ENCODE assay signal across 1 cellular context in genomic region chr7:5519515-5519928, GRCh38.
TF ChIP-seq lines count a peak whose summit lies in the region.

No MANE protein-coding gene starts in this region.

TF ChIP-seq in WTC11, 78 proteins besides CTCF, POLR2A, EP300 and RAD21:
- TF ChIP-seq ZNF425 (CRISPR knock-in tag; conservative IDR thresholded peaks at IDR 0.05) (no peak), ERG (CRISPR knock-in tag; IDR thresholded peaks at IDR 0.05) (peak; percentile 71; the same call in 1 of the 2 replicates), ESRRA (CRISPR knock-in tag; IDR thresholded peaks at IDR 0.05; ENCODE audit: borderline replicate concordance) (no peak), ZNF281 (CRISPR knock-in tag; IDR thresholded peaks at IDR 0.05) (no peak), NR1H2 (CRISPR knock-in tag; IDR thresholded peaks at IDR 0.05) (no peak), AR (CRISPR knock-in tag; IDR thresholded peaks at IDR 0.05) (peak; percentile 91; the same call in 1 of the 2 replicates), USF2 (CRISPR knock-in tag; IDR thresholded peaks at IDR 0.05) (no peak), ZMAT4 (CRISPR knock-in tag; IDR thresholded peaks at IDR 0.05) (no peak), MXD4 (CRISPR knock-in tag; IDR thresholded peaks at IDR 0.05; ENCODE audit: borderline replicate concordance) (no peak), ZBTB43 (CRISPR knock-in tag; IDR thresholded peaks at IDR 0.05) (no peak), FOXK1 (CRISPR knock-in tag; IDR thresholded peaks at IDR 0.05) (no peak), ZNF232 (CRISPR knock-in tag; IDR thresholded peaks at IDR 0.05) (no peak), ZNF671 (CRISPR knock-in tag; IDR thresholded peaks at IDR 0.05) (peak; percentile 80; the same call in 1 of the 2 replicates), NFATC4 (CRISPR knock-in tag; IDR thresholded peaks at IDR 0.05) (peak; percentile 66), ZNF423 (CRISPR knock-in tag; IDR thresholded peaks at IDR 0.05) (no peak), ZNF416 (CRISPR knock-in tag; IDR thresholded peaks at IDR 0.05) (peak; percentile 19; the same call in 1 of the 2 replicates), CBFB (CRISPR knock-in tag; IDR thresholded peaks at IDR 0.05; ENCODE audit: low read depth) (no peak), RORB (CRISPR knock-in tag; IDR thresholded peaks at IDR 0.05) (no peak), ZNF219 (CRISPR knock-in tag; IDR thresholded peaks at IDR 0.05; ENCODE audit: borderline replicate concordance) (no peak), ZNF532 (CRISPR knock-in tag; IDR thresholded peaks at IDR 0.05; ENCODE audit: borderline replicate concordance) (peak; percentile 92; the same call in 1 of the 2 replicates), USF1 (CRISPR knock-in tag; IDR thresholded peaks at IDR 0.05) (no peak)
TF ChIP-seq in WTC11: peak in this region for 6.
